2 cellular contexts compared by ENCODE assay signal in the genomic region with DNA sequence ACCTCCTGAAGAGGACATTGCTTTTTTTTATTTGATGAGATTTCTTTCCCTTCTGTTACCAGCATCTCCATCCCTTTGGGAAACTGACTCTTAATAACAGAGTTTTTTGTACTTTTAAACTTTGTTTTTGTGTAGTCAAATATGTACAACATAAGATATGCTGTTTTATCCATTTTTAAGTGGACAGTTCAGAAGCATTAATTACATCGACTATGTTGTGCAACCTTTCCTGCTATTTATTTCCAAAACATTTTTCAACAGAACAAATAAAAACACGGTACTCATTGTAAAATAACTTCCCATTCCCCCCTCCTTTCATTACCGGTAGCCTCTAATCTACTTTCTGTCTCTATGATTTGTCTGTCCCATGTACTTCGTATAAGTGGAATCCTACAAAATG.
TF ChIP-seq lines count a peak whose summit lies in the region.

No MANE protein-coding gene starts in this region.

TF ChIP-seq in IMR-90, 13 proteins besides CTCF, POLR2A, EP300 and RAD21:
- TF ChIP-seq CEBPB (IDR thresholded peaks at IDR 0.05; ENCODE audit: low read depth, low read length) (peak; percentile 45), MAZ (IDR thresholded peaks at IDR 0.05; ENCODE audit: borderline replicate concordance, low read depth, low read length) (no peak)

TF ChIP-seq in K562, 482 proteins besides CTCF, POLR2A, EP300 and RAD21:
- TF ChIP-seq CEBPG (CRISPR knock-in tag; IDR thresholded peaks at IDR 0.05) (no peak), CEBPG (tag; conservative IDR thresholded peaks at IDR 0.05 in 1 of 2, IDR thresholded peaks at IDR 0.05 in 1 of 2) (peak in 1 of 2 experiments; percentile 27; a peak in 1 of 4 replicates), CEBPB (tag; IDR thresholded peaks at IDR 0.05) (0 out of 2 replicates have a peak, but pooled peaks have one; percentile 29), RBM25 (IDR thresholded peaks at IDR 0.05; ENCODE audit: low read depth, low read length, severe bottlenecking) (no peak)
